1 cellular context compared by ENCODE assay signal in the genomic region with DNA sequence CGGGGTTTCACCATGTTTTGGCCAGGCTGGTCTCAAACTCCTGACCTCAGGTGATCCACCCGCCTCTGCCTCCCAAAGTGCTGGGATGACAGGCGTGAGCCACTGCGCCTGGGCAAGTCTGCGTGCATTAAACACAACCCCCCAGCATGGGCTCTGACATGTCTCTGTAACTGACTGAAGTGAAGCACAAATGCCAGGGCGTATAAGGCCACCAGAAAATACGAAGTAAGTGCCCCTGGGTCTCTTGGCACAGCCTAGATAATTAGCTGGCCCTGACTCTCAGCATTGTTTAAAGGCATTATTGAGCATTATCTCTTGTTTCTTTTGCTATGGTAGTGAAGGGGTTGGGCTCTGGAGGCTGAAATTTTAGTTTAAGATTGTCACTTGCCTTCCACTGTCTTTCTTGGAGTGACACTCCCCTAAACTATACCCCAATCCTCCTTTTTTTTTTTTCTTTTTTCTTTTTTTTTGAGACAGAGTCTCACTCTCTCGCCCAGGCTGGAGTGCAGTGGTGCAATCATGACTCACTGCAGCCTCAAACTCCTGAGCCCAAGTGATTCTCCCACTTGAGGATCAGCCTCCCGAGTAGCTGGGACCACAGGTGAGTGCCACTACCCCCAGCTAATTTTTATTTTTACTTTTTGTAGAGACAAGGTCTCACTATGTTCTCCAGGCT.
TF ChIP-seq lines count a peak whose summit lies in the region.

No MANE protein-coding gene starts in this region.

TF ChIP-seq in HEK293T, 16 proteins besides CTCF, POLR2A, EP300 and RAD21 (continued from another document):
- no peak for TF ChIP-seq LEF1 (IDR thresholded peaks at IDR 0.05; ENCODE audit: borderline replicate concordance)
- TF ChIP-seq FOXM1 (IDR thresholded peaks at IDR 0.05; ENCODE audit: borderline replicate concordance) = no peak
- no peak for TF ChIP-seq ARNT (IDR thresholded peaks at IDR 0.05)
- TF ChIP-seq FOXK2 (IDR thresholded peaks at IDR 0.05) = no peak
- TF ChIP-seq L3MBTL2 (conservative IDR thresholded peaks at IDR 0.05) = no peak
- TF ChIP-seq CTBP1 (IDR thresholded peaks at IDR 0.05; ENCODE audit: borderline replicate concordance) = no peak
- no peak for TF ChIP-seq FOXA1 (IDR thresholded peaks at IDR 0.05)
- TF ChIP-seq, protein P1, sequence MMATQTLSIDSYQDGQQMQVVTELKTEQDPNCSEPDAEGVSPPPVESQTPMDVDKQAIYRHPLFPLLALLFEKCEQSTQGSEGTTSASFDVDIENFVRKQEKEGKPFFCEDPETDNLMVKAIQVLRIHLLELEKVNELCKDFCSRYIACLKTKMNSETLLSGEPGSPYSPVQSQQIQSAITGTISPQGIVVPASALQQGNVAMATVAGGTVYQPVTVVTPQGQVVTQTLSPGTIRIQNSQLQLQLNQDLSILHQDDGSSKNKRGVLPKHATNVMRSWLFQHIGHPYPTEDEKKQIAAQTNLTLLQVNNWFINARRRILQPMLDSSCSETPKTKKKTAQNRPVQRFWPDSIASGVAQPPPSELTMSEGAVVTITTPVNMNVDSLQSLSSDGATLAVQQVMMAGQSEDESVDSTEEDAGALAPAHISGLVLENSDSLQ (IDR thresholded peaks at IDR 0.05) = no peak
- no peak for TF ChIP-seq SUZ12 (IDR thresholded peaks at IDR 0.05)
- no peak for TF ChIP-seq ELF4 (IDR thresholded peaks at IDR 0.05)
